In genomic region chr7:69625798-69626197, GRCh38 we compare ENCODE assay signal across 27 cellular contexts.
"Had no signal": no experiment of that assay in that cellular context is flagged by ENCODE, and none has a peak within 500 bp of the region (broad histone marks: within the 10 kb centered on the region; RNA-seq: fewer than 3 reads in every experiment).

No MANE protein-coding gene starts in this region.

- H3K27me3 Mint-ChIP-seq: naive B cell; progenitor cell of endocrine pancreas; stimulated activated memory B cell treated with anti-CD40 and anti-IgM and Interleukin-4, amounts not matched to agents 10 μg/mL and 1 μg/mL and 100 μg/mL, for 72 hours; type B pancreatic cell had no signal

- H3K36me3 Mint-ChIP-seq: immature natural killer cell; mesothelial cell of epicardium; naive B cell; natural killer cell; stimulated activated memory B cell treated with anti-CD40 and anti-IgM and Interleukin-4, amounts not matched to agents 10 μg/mL and 1 μg/mL and 100 μg/mL, for 72 hours; type B pancreatic cell had no signal

- H3K36me3 ChIP-seq: left lung, lower lobe of right lung, ovary, right atrium auricular region, right lobe of liver, tibial nerve, uterus had no signal

- DNase-seq: hypothalamus; immature natural killer cell; kidney; left colon; left lung; lower lobe of right lung; mammary epithelial cell; mesenchymal stem cell; naive B cell; natural killer cell; ovary; right lobe of liver; stimulated activated CD4-positive, alpha-beta T cell treated with anti-CD3 and anti-CD28 coated beads, Interleukin-1b, Interleukin-23, amount 100 ng/mL, for 48 hours; stimulated activated CD4-positive, alpha-beta T cell treated with anti-CD3 and anti-CD28 coated beads, Interleukin-2, amount 100 ng/mL, for 48 hours; stimulated activated CD4-positive, alpha-beta T cell treated with anti-CD3 and anti-CD28 coated beads, Interleukin-4, amount 100 ng/mL, for 4 hours; stimulated activated CD8-positive, alpha-beta memory T cell treated with anti-CD3 and anti-CD28 coated beads, Interleukin-4, amount 100 ng/mL, for 48 hours; stimulated activated naive CD4-positive, alpha-beta T cell treated with Interleukin-2 at 50 U/mL for 16 hours; stimulated activated naive CD8-positive, alpha-beta T cell treated with anti-CD3 and anti-CD28 coated beads, Interleukin-15, amount 100 ng/mL, for 72 hours; substantia nigra; uterus had no signal

- H3K4me1 ChIP-seq: left lung, lower lobe of right lung, right lobe of liver had no signal

- H3K9me3 ChIP-seq: left lung, lower lobe of right lung, ovary, right atrium auricular region, right lobe of liver, tibial nerve, uterus had no signal

- H3K4me3 Mint-ChIP-seq: immature natural killer cell; mesothelial cell of epicardium; natural killer cell; stimulated activated memory B cell treated with anti-CD40 and anti-IgM and Interleukin-4, amounts not matched to agents 10 μg/mL and 1 μg/mL and 100 μg/mL, for 72 hours; stimulated activated naive CD8-positive, alpha-beta T cell treated with anti-CD3 and anti-CD28 coated beads, Interleukin-15, amount 100 ng/mL, for 72 hours; type B pancreatic cell had no signal

- H3K27ac ChIP-seq: left lung, lower lobe of right lung, ovary, right atrium auricular region, right lobe of liver, tibial nerve, uterus had no signal

- H3K4me3 ChIP-seq: left lung, lower lobe of right lung, ovary, right atrium auricular region, right lobe of liver, smooth muscle cell, tibial nerve, uterus had no signal

- H3K27me3 ChIP-seq: left lung, ovary, right atrium auricular region, right lobe of liver, tibial nerve, uterus had no signal

- H3K4me2 ChIP-seq: smooth muscle cell had no signal

- H3K4me1 Mint-ChIP-seq: stimulated activated naive CD8-positive, alpha-beta T cell treated with anti-CD3 and anti-CD28 coated beads, Interleukin-15, amount 100 ng/mL, for 72 hours had no signal

- H3K27ac Mint-ChIP-seq: mesothelial cell of epicardium; natural killer cell; progenitor cell of endocrine pancreas; stimulated activated memory B cell treated with anti-CD40 and anti-IgM and Interleukin-4, amounts not matched to agents 10 μg/mL and 1 μg/mL and 100 μg/mL, for 72 hours; stimulated activated naive CD8-positive, alpha-beta T cell treated with anti-CD3 and anti-CD28 coated beads, Interleukin-15, amount 100 ng/mL, for 72 hours had no signal

- H3K9me3 Mint-ChIP-seq: immature natural killer cell; mesothelial cell of epicardium; naive B cell; natural killer cell; stimulated activated memory B cell treated with anti-CD40 and anti-IgM and Interleukin-4, amounts not matched to agents 10 μg/mL and 1 μg/mL and 100 μg/mL, for 72 hours; stimulated activated naive CD8-positive, alpha-beta T cell treated with anti-CD3 and anti-CD28 coated beads, Interleukin-15, amount 100 ng/mL, for 72 hours; type B pancreatic cell had no signal
